In genomic region chr1:43276673-43277072, GRCh38 we compare ENCODE assay signal across 26 cellular contexts. TPM values are rescaled to one million over a fixed set of nuclear protein-coding genes. Genes with fewer than 3 reads are reported as not detected.
DNase-seq lines count a peak whose midpoint lies in the region; ATAC-seq and TF ChIP-seq lines count a peak whose summit lies in the region.
"Had no signal": no experiment of that assay in that cellular context is flagged by ENCODE, and none has a peak within 500 bp of the region (broad histone marks: within the 10 kb centered on the region; RNA-seq: fewer than 3 reads in every experiment).

No MANE protein-coding gene starts in this region.

- ATAC-seq in aorta (ENCODE audit: low FRiP score) = peak; percentile 53
- ATAC-seq: left lung, SK-N-SH treated with all-trans-retinoic acid at 6 μM for 48 hours had no signal

- no peaks in the 10 kb centered on the region for H4K20me1 ChIP-seq in neural progenitor cell (ENCODE audit: low read depth)

- H3K9ac ChIP-seq in neural progenitor cell = no peak overlapping the region

- no peaks in the 10 kb centered on the region for H3F3A ChIP-seq in neural progenitor cell (ENCODE audit: low read depth)

- no peak for TF ChIP-seq CTCF in glutamatergic neuron (IDR thresholded peaks at IDR 0.05; ENCODE audit: partially characterized antibody, unreplicated experiment)
- TF ChIP-seq CTCF in neural progenitor cell (IDR thresholded peaks at IDR 0.05) = no peak

- peaks cover 12% of the 10 kb centered on the region for H3K9me3 Mint-ChIP-seq in activated naive CD4-positive, alpha-beta T cell treated with anti-CD3 and anti-CD28 coated beads, Interleukin-2, amount 10 ng/mL, durations not matched to agents 7 days and 5 days
- H3K9me3 Mint-ChIP-seq in glutamatergic neuron (ENCODE audit: unreplicated experiment) (peaks cover 5% of the 10 kb centered on the region), neural progenitor cell (peaks cover 6% of the 10 kb centered on the region)
- H3K9me3 Mint-ChIP-seq: brain, nephron progenitor cell had no signal

- H3K9me3 ChIP-seq in neural progenitor cell (ENCODE audit: low read depth) = no peaks in the 10 kb centered on the region
- no peaks in the 10 kb centered on the region for H3K9me3 ChIP-seq in aorta (ENCODE audit: control insufficient read depth, low read length)
- H3K9me3 ChIP-seq: BE2C, HAP-1, heart right ventricle, left lung had no signal

- no peak overlapping the region for H3K4me3 Mint-ChIP-seq in activated naive CD4-positive, alpha-beta T cell treated with anti-CD3 and anti-CD28 coated beads, Interleukin-2, amount 10 ng/mL, durations not matched to agents 7 days and 5 days
- H3K4me3 Mint-ChIP-seq in glutamatergic neuron (ENCODE audit: unreplicated experiment) (no peak overlapping the region), neural progenitor cell (no peak overlapping the region)
- H3K4me3 Mint-ChIP-seq: brain, nephron progenitor cell had no signal

- H2AFZ ChIP-seq in neural progenitor cell (replicated peaks) = no peak overlapping the region

- H3K4me1 ChIP-seq in neural progenitor cell (no peaks in the 10 kb centered on the region), aorta (ENCODE audit: control insufficient read depth in 1 of 2, insufficient read depth in 2 of 2, low read length in 2 of 2) (no peaks in the 10 kb centered on the region)
- H3K4me1 ChIP-seq: BE2C, HAP-1 had no signal

- CTCF ChIA-PET in activated naive CD4-positive, alpha-beta T cell treated with anti-CD3 and anti-CD28 coated beads, Interleukin-2, amount 10 ng/mL, durations not matched to agents 7 days and 5 days (lab: Charles Lee) = no interaction called here

- intact Hi-C loops in aorta (cut with DNase I) = no loop called here

- H3K36me3 Mint-ChIP-seq in activated naive CD4-positive, alpha-beta T cell treated with anti-CD3 and anti-CD28 coated beads, Interleukin-2, amount 10 ng/mL, durations not matched to agents 7 days and 5 days = peaks cover 14% of the 10 kb centered on the region
- H3K36me3 Mint-ChIP-seq in glutamatergic neuron (ENCODE audit: unreplicated experiment) (no peaks in the 10 kb centered on the region), neural progenitor cell (no peaks in the 10 kb centered on the region)
- H3K36me3 Mint-ChIP-seq: brain had no signal

- WGBS in aorta, 2 donors = 42 to 49% methylated on average over 6 to 7 of the region's 7 CpGs

- peaks cover 49% of the 10 kb centered on the region for H3K27me3 Mint-ChIP-seq in activated naive CD4-positive, alpha-beta T cell treated with anti-CD3 and anti-CD28 coated beads, Interleukin-2, amount 10 ng/mL, durations not matched to agents 7 days and 5 days
- H3K27me3 Mint-ChIP-seq in glutamatergic neuron (ENCODE audit: unreplicated experiment) (peaks cover 4% of the 10 kb centered on the region), neural progenitor cell (ENCODE audit: insufficient read depth, low read depth) (peaks cover 22% of the 10 kb centered on the region)

- no peak overlapping the region for H3K4me3 ChIP-seq in neural progenitor cell
- no peak overlapping the region for H3K4me3 ChIP-seq in aorta (ENCODE audit: low read length in 2 of 2)
- H3K4me3 ChIP-seq: HAP-1, heart right ventricle, left lung had no signal

- no peaks in the 10 kb centered on the region for H3K36me3 ChIP-seq in neural progenitor cell
- H3K36me3 ChIP-seq in aorta (ENCODE audit: control insufficient read depth in 1 of 2, insufficient read depth in 2 of 2, low read length in 1 of 2) = no peaks in the 10 kb centered on the region
- H3K36me3 ChIP-seq: BE2C, HAP-1, heart right ventricle had no signal

- DNase-seq in activated naive CD4-positive, alpha-beta T cell treated with anti-CD3 and anti-CD28 coated beads, Interleukin-2, amount 10 ng/mL, durations not matched to agents 7 days and 5 days = peak; percentile 5
- DNase-seq in activated naive CD4-positive, alpha-beta T cell treated with anti-CD3 and anti-CD28 coated beads, Interleukin-2, amount 50 U/mL, for 16 hours = no peak
- DNase-seq in glutamatergic neuron = no peak
- no peak for DNase-seq in neural progenitor cell (ENCODE audit: low spot score)
- DNase-seq in aorta = peak in 1 of 2 donors; percentile 21
- no peak for DNase-seq in inferior parietal cortex (ENCODE audit: extremely low spot score)
- no peak for DNase-seq in RKO (ENCODE audit: low spot score)
- no peak for DNase-seq in stimulated activated naive CD4-positive, alpha-beta T cell (lab: John Stamatoyannopoulos, UW)
- DNase-seq: activated CD4-positive, alpha-beta T cell treated with anti-CD3 and anti-CD28 coated beads for 4 hours; BE2C; DMS79 treated with DMSO at 0.1 percent for 48 hours; effector memory CD4-positive, alpha-beta T cell; foreskin fibroblast; heart right ventricle; Karpas-422; left lung; NCI-H1694 treated with DMSO at 0.1 percent for 48 hours; NCI-H526 treated with DMSO at 0.1 percent for 48 hours; nephron progenitor cell had no signal

- no peak overlapping the region for H3K4me2 ChIP-seq in neural progenitor cell

- H3K27ac Mint-ChIP-seq in activated naive CD4-positive, alpha-beta T cell treated with anti-CD3 and anti-CD28 coated beads, Interleukin-2, amount 10 ng/mL, durations not matched to agents 7 days and 5 days = no peak overlapping the region
- H3K27ac Mint-ChIP-seq in glutamatergic neuron (ENCODE audit: unreplicated experiment) = peak overlapping the region; percentile 20
- H3K27ac Mint-ChIP-seq in neural progenitor cell = peak overlapping the region; percentile 48
- H3K27ac Mint-ChIP-seq: activated T-helper 2 cell treated with anti-CD3 and anti-CD28 coated beads, Interferon-gamma antibody, Interleukin-2, Interleukin-4, amounts not matched to agents 10 μg/mL and 5 μg/mL and 100 μg/mL, durations not matched to agents 14 hours and 24 hours and 36 hours; brain; nephron progenitor cell had no signal

- H3K27ac ChIP-seq in neural progenitor cell (no peak overlapping the region), aorta (ENCODE audit: low read depth in 1 of 2, low read length in 2 of 2) (no peak overlapping the region)
- H3K27ac ChIP-seq: heart right ventricle, left lung had no signal

- no peaks in the 10 kb centered on the region for H3K79me2 ChIP-seq in neural progenitor cell (ENCODE audit: low read depth)

- H3K4me1 Mint-ChIP-seq in activated naive CD4-positive, alpha-beta T cell treated with anti-CD3 and anti-CD28 coated beads, Interleukin-2, amount 10 ng/mL, durations not matched to agents 7 days and 5 days = peaks cover 24% of the 10 kb centered on the region
- H3K4me1 Mint-ChIP-seq in glutamatergic neuron (ENCODE audit: low read depth, unreplicated experiment) (peaks cover 5% of the 10 kb centered on the region), neural progenitor cell (peaks cover 11% of the 10 kb centered on the region)
- H3K4me1 Mint-ChIP-seq: brain had no signal

- H3K27me3 ChIP-seq in neural progenitor cell (no peaks in the 10 kb centered on the region), aorta (ENCODE audit: control insufficient read depth in 1 of 2, insufficient read depth in 2 of 2, low read length in 1 of 2) (no peaks in the 10 kb centered on the region)
- H3K27me3 ChIP-seq: BE2C, heart right ventricle, left lung had no signal

RNA-seq across cellular contexts. Expression of gene TMEM125, which starts 6.9 kb away (rescaled TPM):
- total RNA-seq in glutamatergic neuron (ENCODE audit: unreplicated experiment) = not detected
- 0.73 and 2.2 TPM in 2 replicates for total RNA-seq in neural progenitor cell (ENCODE audit: low replicate concordance)
- not detected for total RNA-seq in aorta
- polyA plus RNA-seq in aorta = 1 to 10 TPM in 1 of 2 donors, not detected in 1; 6.1 TPM
- total RNA-seq: activated T-helper 2 cell treated with anti-CD3 and anti-CD28 coated beads, Interferon-gamma antibody, Interleukin-2, Interleukin-4, amounts not matched to agents 10 μg/mL and 5 μg/mL and 100 μg/mL, durations not matched to agents 14 hours and 24 hours and 36 hours; RPMI7951; T-helper 2 cell treated with Interferon-gamma antibody and Interleukin-4, amounts not matched to agents 100 ng/mL and 5 ng/mL, for 36 hours had no signal

RNA-seq across cellular contexts. Expression of gene C1orf210, which starts 8.7 kb away (rescaled TPM):
- total RNA-seq in glutamatergic neuron (ENCODE audit: unreplicated experiment) (not detected), neural progenitor cell (ENCODE audit: low replicate concordance) (not detected in 2 replicates), aorta (not detected)
- polyA plus RNA-seq in aorta = 1 to 10 TPM in 1 of 2 donors, not detected in 1; 2.3 TPM
- total RNA-seq: activated T-helper 2 cell treated with anti-CD3 and anti-CD28 coated beads, Interferon-gamma antibody, Interleukin-2, Interleukin-4, amounts not matched to agents 10 μg/mL and 5 μg/mL and 100 μg/mL, durations not matched to agents 14 hours and 24 hours and 36 hours; heart right ventricle; mononuclear cell; RPMI7951; T-helper 2 cell treated with Interferon-gamma antibody and Interleukin-4, amounts not matched to agents 100 ng/mL and 5 ng/mL, for 36 hours had no signal
- polyA plus RNA-seq: heart right ventricle had no signal

RNA-seq across cellular contexts. Expression of gene TIE1, which starts 24.1 kb away (rescaled TPM):
- total RNA-seq in glutamatergic neuron (ENCODE audit: unreplicated experiment) (11.3 TPM), neural progenitor cell (ENCODE audit: low replicate concordance) (0.21 and 0.25 TPM in 2 replicates), aorta (10 to 100 TPM; 41.0 to 65.3 TPM)
- polyA plus RNA-seq in aorta = 1 to 10 TPM; 4.0 to 4.1 TPM
